Comparison of ENCODE assay signal across 1 cellular context in genomic region chr2:113157108-113157896, GRCh38.
A peak's percentile ranks its signal among the peaks of the same experiment; 100 is the strongest.
TF ChIP-seq lines count a peak whose summit lies in the region.

No MANE protein-coding gene starts in this region.

TF ChIP-seq in GM12878, 131 proteins besides CTCF, POLR2A, EP300 and RAD21 (continued from another document):
- TF ChIP-seq CEBPZ (IDR thresholded peaks at IDR 0.05; ENCODE audit: low read depth, low read length) (no peak), EGR1 (IDR thresholded peaks at IDR 0.05; ENCODE audit: borderline replicate concordance in 1 of 2, low read depth in 2 of 2, low read length in 2 of 2) (peak in 1 of 2 experiments; percentile 34; a peak in 1 of 3 replicates), DPF2 (IDR thresholded peaks at IDR 0.05) (no peak), SMAD1 (IDR thresholded peaks at IDR 0.05; ENCODE audit: low read depth, partially characterized antibody) (no peak), IKZF1 (conservative IDR thresholded peaks at IDR 0.05) (peak; percentile 52), PRDM15 (CRISPR knock-in tag; IDR thresholded peaks at IDR 0.05) (no peak)
